Comparison of ENCODE assay signal across 1 cellular context in genomic region chr1:222114536-222115156, GRCh38.
TF ChIP-seq lines count a peak whose summit lies in the region.

No MANE protein-coding gene starts in this region.

TF ChIP-seq in IMR-90, 13 proteins besides CTCF, POLR2A, EP300 and RAD21 (continued from another document):
- TF ChIP-seq ELK1 (IDR thresholded peaks at IDR 0.05; ENCODE audit: borderline replicate concordance, low read depth, low read length) (no peak), NFE2L2 (IDR thresholded peaks at IDR 0.05; ENCODE audit: low read depth, low read length) (no peak), MAFK (IDR thresholded peaks at IDR 0.05; ENCODE audit: low read depth, low read length) (no peak), RFX5 (IDR thresholded peaks at IDR 0.05; ENCODE audit: low read depth, low read length) (no peak), MAZ (IDR thresholded peaks at IDR 0.05; ENCODE audit: borderline replicate concordance, low read depth, low read length) (no peak), CHD1 (IDR thresholded peaks at IDR 0.05; ENCODE audit: low read depth, low read length) (no peak), SMC3 (IDR thresholded peaks at IDR 0.05; ENCODE audit: low read depth, low read length) (no peak), MXI1 (IDR thresholded peaks at IDR 0.05; ENCODE audit: borderline replicate concordance, low read depth, low read length) (no peak), USF2 (IDR thresholded peaks at IDR 0.05; ENCODE audit: low read depth, low read length) (no peak), FOS (IDR thresholded peaks at IDR 0.05; ENCODE audit: low read depth, low read length) (no peak)
TF ChIP-seq in IMR-90: peak in this region for 0.
